Comparison of ENCODE assay signal across 26 cellular contexts in genomic region chr18:47978141-47978540, GRCh38.
"Had no signal": no experiment of that assay in that cellular context is flagged by ENCODE, and none has a peak within 500 bp of the region (broad histone marks: within the 10 kb centered on the region; RNA-seq: fewer than 3 reads in every experiment).

No MANE protein-coding gene starts in this region.

- ATAC-seq: activated CD8-positive, alpha-beta memory T cell treated with anti-CD3 and anti-CD28 coated beads, Interleukin-2, amount 10 ng/mL, durations not matched to agents 7 days and 5 days; Panc1; Right ventricle myocardium inferior had no signal

- H3K9ac ChIP-seq: KMS-11, SK-N-SH had no signal

- DNase-seq: activated CD4-positive, alpha-beta T cell treated with anti-CD3 and anti-CD28 coated beads for 48 hours; activated CD4-positive, alpha-beta T cell treated with anti-CD3 and anti-CD28 coated beads, Interleukin-2, amount 50 U/mL, for 4 hours; activated CD8-positive, alpha-beta memory T cell treated with anti-CD3 and anti-CD28 coated beads, Interleukin-2, amount 10 ng/mL, durations not matched to agents 7 days and 5 days; activated effector memory CD4-positive, alpha-beta T cell treated with Interleukin-2 at 50 U/mL for 16 hours; activated naive CD4-positive, alpha-beta T cell; activated T-cell treated with anti-CD3 and anti-CD28 coated beads, Interleukin-2, amount 50 U/mL, for 24 hours; aorta; MM.1S; NCI-H146; NCI-H187 treated with DMSO at 0.1 percent for 48 hours; NCI-H2081 treated with DMSO at 0.1 percent for 48 hours; NCI-H2171 treated with DMSO at 0.1 percent for 48 hours; NCI-H226; NCI-H69; OCI-M1; RPMI8226; SK-N-SH; T-helper 1 cell had no signal

- H3K4me2 ChIP-seq: KMS-11, SK-N-SH had no signal

- H3K4me1 Mint-ChIP-seq: activated CD8-positive, alpha-beta memory T cell treated with anti-CD3 and anti-CD28 coated beads, Interleukin-2, amount 10 ng/mL, durations not matched to agents 7 days and 5 days; activated naive CD4-positive, alpha-beta T cell treated with anti-CD3 and anti-CD28 coated beads, Interleukin-2, amount 50 U/mL, for 24 hours; central memory CD8-positive, alpha-beta T cell had no signal

- H3K36me3 Mint-ChIP-seq: activated CD8-positive, alpha-beta memory T cell treated with anti-CD3 and anti-CD28 coated beads, Interleukin-2, amount 10 ng/mL, durations not matched to agents 7 days and 5 days; activated naive CD4-positive, alpha-beta T cell treated with anti-CD3 and anti-CD28 coated beads, Interleukin-2, amount 50 U/mL, for 24 hours; brain had no signal

- H3K9me3 ChIP-seq: SK-N-SH had no signal

- H3K27ac ChIP-seq: KMS-11, VCaP had no signal

- H3K9me3 Mint-ChIP-seq: activated naive CD4-positive, alpha-beta T cell treated with anti-CD3 and anti-CD28 coated beads, Interleukin-2, amount 50 U/mL, for 24 hours; activated T-cell treated with anti-CD3 and anti-CD28 coated beads, Interleukin-2, amount 50 U/mL, for 24 hours; activated T-helper 1 cell treated with anti-CD3 and anti-CD28 coated beads, Interleukin-12 subunit alpha, Interleukin-12 subunit beta, Interleukin-2, Interleukin-4 antibody, amounts not matched to agents 30 ng/mL and 10 ng/mL and 1 ng/mL, durations not matched to agents 14 hours and 24 hours and 36 hours; brain; central memory CD8-positive, alpha-beta T cell had no signal

- H3K27ac Mint-ChIP-seq: activated CD8-positive, alpha-beta memory T cell treated with anti-CD3 and anti-CD28 coated beads, Interleukin-2, amount 10 ng/mL, durations not matched to agents 7 days and 5 days; activated naive CD4-positive, alpha-beta T cell treated with anti-CD3 and anti-CD28 coated beads, Interleukin-2, amount 50 U/mL, for 24 hours; activated T-cell treated with anti-CD3 and anti-CD28 coated beads, Interleukin-2, amount 50 U/mL, for 24 hours; activated T-helper 1 cell treated with anti-CD3 and anti-CD28 coated beads, Interleukin-12 subunit alpha, Interleukin-12 subunit beta, Interleukin-2, Interleukin-4 antibody, amounts not matched to agents 30 ng/mL and 10 ng/mL and 1 ng/mL, durations not matched to agents 14 hours and 24 hours and 36 hours; brain had no signal

- H3K4me3 Mint-ChIP-seq: activated CD8-positive, alpha-beta memory T cell treated with anti-CD3 and anti-CD28 coated beads, Interleukin-2, amount 10 ng/mL, durations not matched to agents 7 days and 5 days; activated naive CD4-positive, alpha-beta T cell treated with anti-CD3 and anti-CD28 coated beads, Interleukin-2, amount 50 U/mL, for 24 hours; activated T-cell treated with anti-CD3 and anti-CD28 coated beads, Interleukin-2, amount 50 U/mL, for 24 hours; activated T-helper 1 cell treated with anti-CD3 and anti-CD28 coated beads, Interleukin-12 subunit alpha, Interleukin-12 subunit beta, Interleukin-2, Interleukin-4 antibody, amounts not matched to agents 30 ng/mL and 10 ng/mL and 1 ng/mL, durations not matched to agents 14 hours and 24 hours and 36 hours; brain; central memory CD8-positive, alpha-beta T cell had no signal
